In genomic region chr21:38628426-38628825, GRCh38 we compare ENCODE assay signal across 14 cellular contexts.
DNase-seq lines count a peak whose midpoint lies in the region; ATAC-seq and TF ChIP-seq lines count a peak whose summit lies in the region.
"Had no signal": no experiment of that assay in that cellular context is flagged by ENCODE, and none has a peak within 500 bp of the region (broad histone marks: within the 10 kb centered on the region; RNA-seq: fewer than 3 reads in every experiment).

No MANE protein-coding gene starts in this region.

- H3K79me2 ChIP-seq in PC-3 (ENCODE audit: low read length) = no peaks in the 10 kb centered on the region
- H3K79me2 ChIP-seq in smooth muscle cell (ENCODE audit: low read depth) = peaks cover 45% of the 10 kb centered on the region

- H3K9ac ChIP-seq in PC-3 (ENCODE audit: low read length) (no peak overlapping the region), smooth muscle cell (ENCODE audit: low read depth) (no peak overlapping the region)

- H3K27me3 ChIP-seq in PC-3 (ENCODE audit: low read length) = peaks cover 22% of the 10 kb centered on the region; the same call in 1 of the 2 replicates
- peaks cover 0 to 6% (median 0%) of the 10 kb centered on the region in 4 donors for H3K27me3 ChIP-seq in esophagus muscularis mucosa
- H3K27me3 ChIP-seq in smooth muscle cell (ENCODE audit: low read depth) = no peaks in the 10 kb centered on the region

- CTCF ChIA-PET in HEK293T (lab: Yijun Ruan, JAX) (no interaction called here), PC-3 (lab: Charles Lee) (no interaction called here)

- no peaks in the 10 kb centered on the region for H3K9me2 ChIP-seq in PC-3 (replicated peaks; ENCODE audit: low read length)

- H3K36me3 ChIP-seq in PC-3 (ENCODE audit: low read depth, low read length) (no peaks in the 10 kb centered on the region), esophagus muscularis mucosa (no peaks in the 10 kb centered on the region), smooth muscle cell (ENCODE audit: low read depth) (no peaks in the 10 kb centered on the region)

- no peak for TF ChIP-seq EP300 in esophagus muscularis mucosa (IDR thresholded peaks at IDR 0.05)

- POLR2A ChIA-PET in HEK293T (lab: Yijun Ruan, JAX) = no interaction called here
- POLR2A ChIA-PET in PC-3 (lab: Charles Lee; ENCODE audit: unreplicated experiment) = no interaction called here

- H3K27ac ChIP-seq in PC-3 (ENCODE audit: low read length) (no peak overlapping the region), esophagus muscularis mucosa (replicated peaks in 1 of 4) (no peak overlapping the region), smooth muscle cell (ENCODE audit: low read depth) (peak overlapping the region; percentile 63)

- BruUV-seq in PC-3 (replicated peaks; lab: Mats Ljungman, UMichigan) = no TSS peak

- intact Hi-C loops in PC-3 (cut with micrococcal nuclease) (no loop called here), esophagus muscularis mucosa (cut with DNase I) (no loop called here)

- peak; percentile 23 for DNase-seq in HEK293T (ENCODE audit: extremely low spot score)
- DNase-seq in PC-3 = no peak
- DNase-seq in esophagus muscularis mucosa (ENCODE audit: extremely low spot score) = peak; percentile 83
- DNase-seq in smooth muscle cell (lab: John Stamatoyannopoulos, UW; ENCODE audit: unreplicated experiment) = no peak
- no peak for DNase-seq in activated CD4-positive, CD25-positive, alpha-beta regulatory T cell treated with anti-CD3 and anti-CD28 coated beads, Interleukin-2, amount 50 U/mL, for 72 hours
- DNase-seq: Caco-2; CD4-positive, CD25-positive, alpha-beta regulatory T cell; NCI-H1417 treated with DMSO at 0.1 percent for 48 hours; NCI-H2081; NCI-H82; T-cell had no signal

- H3K4me2 ChIP-seq in PC-3 (ENCODE audit: low read length) = no peak overlapping the region
- H3K4me2 ChIP-seq in smooth muscle cell = no peak overlapping the region

- no peak for TF ChIP-seq POLR2A in esophagus muscularis mucosa (IDR thresholded peaks at IDR 0.05; ENCODE audit: low read depth)

- ATAC-seq in PC-3 (no peak), GM18867 (IDR thresholded peaks at IDR 0.05; ENCODE audit: unreplicated experiment) (no peak), HG02840 (IDR thresholded peaks at IDR 0.05; ENCODE audit: low FRiP score, unreplicated experiment) (no peak)
- ATAC-seq: Panc1, T-cell had no signal

- H4K20me1 ChIP-seq in PC-3 (ENCODE audit: low read length) = no peaks in the 10 kb centered on the region
- H4K20me1 ChIP-seq in smooth muscle cell (ENCODE audit: low read depth) = no peaks in the 10 kb centered on the region

- TF ChIP-seq CTCF in PC-3 (conservative IDR thresholded peaks at IDR 0.05; ENCODE audit: low read depth, low read length) (peak; percentile 18; the same call in 1 of the 2 replicates), esophagus muscularis mucosa (IDR thresholded peaks at IDR 0.05) (no peak), smooth muscle cell (IDR thresholded peaks at IDR 0.05; ENCODE audit: borderline replicate concordance, insufficient read depth, poor library complexity, severe bottlenecking) (no peak)

- 97% methylated on average over 4 of the region's 4 CpGs for WGBS in esophagus muscularis mucosa
- WGBS in smooth muscle cell (ENCODE audit: low lambda C conversion rate) = 74% methylated on average over 4 of the region's 4 CpGs

- no peaks in the 10 kb centered on the region for H3K9me3 ChIP-seq in PC-3 (ENCODE audit: low read length)
- H3K9me3 ChIP-seq in esophagus muscularis mucosa = peaks cover 0 to 10% (median 0%) of the 10 kb centered on the region in 4 donors
- H3K9me3 ChIP-seq in smooth muscle cell (replicated peaks; ENCODE audit: low read depth) = no peaks in the 10 kb centered on the region
- H3K9me3 ChIP-seq: Caco-2 had no signal

- no peaks in the 10 kb centered on the region for H3F3A ChIP-seq in PC-3 (ENCODE audit: low read length, unreplicated experiment)
- H3F3A ChIP-seq in smooth muscle cell (ENCODE audit: low read depth) = no peaks in the 10 kb centered on the region

- H3K4me1 ChIP-seq in PC-3 (ENCODE audit: insufficient read depth, low read length) (no peaks in the 10 kb centered on the region), esophagus muscularis mucosa (no peaks in the 10 kb centered on the region), smooth muscle cell (ENCODE audit: low read depth) (no peaks in the 10 kb centered on the region)
- H3K4me1 ChIP-seq: Caco-2 had no signal

- H2AFZ ChIP-seq in PC-3 (ENCODE audit: low read length) (no peak overlapping the region), smooth muscle cell (ENCODE audit: low read depth) (no peak overlapping the region)

- H3K4me3 ChIP-seq in PC-3 (ENCODE audit: low read length) = no peak overlapping the region
- no peak overlapping the region for H3K4me3 ChIP-seq in esophagus muscularis mucosa
- no peak overlapping the region for H3K4me3 ChIP-seq in smooth muscle cell

TF ChIP-seq in HEK293T, 16 proteins besides CTCF, POLR2A, EP300 and RAD21:
- no peak for TF ChIP-seq HDGF (IDR thresholded peaks at IDR 0.05; ENCODE audit: borderline replicate concordance)
- TF ChIP-seq PKNOX1 (IDR thresholded peaks at IDR 0.05) = no peak
- no peak for TF ChIP-seq FOXA1 (IDR thresholded peaks at IDR 0.05)
- TF ChIP-seq FOXK2 (IDR thresholded peaks at IDR 0.05) = no peak
- no peak for TF ChIP-seq TARDBP (IDR thresholded peaks at IDR 0.05)
- no peak for TF ChIP-seq CTBP1 (IDR thresholded peaks at IDR 0.05; ENCODE audit: borderline replicate concordance)
- TF ChIP-seq ZNF384 (IDR thresholded peaks at IDR 0.05) = no peak
- no peak for TF ChIP-seq SP1 (IDR thresholded peaks at IDR 0.05)
- no peak for TF ChIP-seq BHLHE40 (IDR thresholded peaks at IDR 0.05; ENCODE audit: borderline replicate concordance)
- no peak for TF ChIP-seq FOXM1 (IDR thresholded peaks at IDR 0.05; ENCODE audit: borderline replicate concordance)
- TF ChIP-seq SUZ12 (IDR thresholded peaks at IDR 0.05) = no peak

Comparison
In these comparisons a context has a peak if more than half of its experiments do, and no peak if none do; other contexts are left out.
1. DNase-seq: peak in HEK293T (single experiment) and esophagus muscularis mucosa (single experiment); none in PC-3 (single experiment), smooth muscle cell (single experiment) and activated CD4-positive, CD25-positive, alpha-beta regulatory T cell treated with anti-CD3 and anti-CD28 coated beads, Interleukin-2, amount 50 U/mL, for 72 hours (single experiment).